Comparison of ENCODE assay signal across 1 cellular context in genomic region chr4:76002176-76002575, GRCh38.
TF ChIP-seq lines count a peak whose summit lies in the region.

No MANE protein-coding gene starts in this region.

TF ChIP-seq in K562, 482 proteins besides CTCF, POLR2A, EP300 and RAD21 (continued from another document and continues in another):
- TF ChIP-seq ZNF407 (IDR thresholded peaks at IDR 0.05; ENCODE audit: low read depth) = no peak
- no peak for TF ChIP-seq NUFIP1 (IDR thresholded peaks at IDR 0.05; ENCODE audit: partially characterized antibody)
- TF ChIP-seq ZNF197 (CRISPR knock-in tag; IDR thresholded peaks at IDR 0.05; ENCODE audit: low read depth) = peak; percentile 80; the same call in 1 of the 2 replicates
- peak; percentile 83 for TF ChIP-seq ATF7 (IDR thresholded peaks at IDR 0.05)
- no peak for TF ChIP-seq ZNF311 (CRISPR knock-in tag; IDR thresholded peaks at IDR 0.05)
- TF ChIP-seq NBN (IDR thresholded peaks at IDR 0.05; ENCODE audit: low read depth) = no peak
- no peak for TF ChIP-seq NR2C1 (IDR thresholded peaks at IDR 0.05)
- TF ChIP-seq NR2C1 (tag; IDR thresholded peaks at IDR 0.05) = 0 out of 2 replicates have a peak, but pooled peaks have one; percentile 22
- no peak for TF ChIP-seq RBBP5 (IDR thresholded peaks at IDR 0.05; ENCODE audit: borderline replicate concordance, insufficient read depth, low read length, poor library complexity, severe bottlenecking)
- TF ChIP-seq IRF9 (tag; IDR thresholded peaks at IDR 0.05) = peak; percentile 89
- peak; percentile 82 for TF ChIP-seq MGA (IDR thresholded peaks at IDR 0.05)
- peak; percentile 64 for TF ChIP-seq EP400 (IDR thresholded peaks at IDR 0.05)
- TF ChIP-seq ZNF766 (CRISPR knock-in tag; conservative IDR thresholded peaks at IDR 0.05) = 0 out of 2 replicates have a peak, but pooled peaks have one; percentile 11
- TF ChIP-seq ZKSCAN8 (CRISPR knock-in tag; IDR thresholded peaks at IDR 0.05) = peak; percentile 66; the same call in 1 of the 2 replicates
- peak; percentile 41; the same call in 1 of the 2 replicates for TF ChIP-seq KLF6 (CRISPR knock-in tag; IDR thresholded peaks at IDR 0.05; ENCODE audit: borderline replicate concordance)
- TF ChIP-seq THRA (IDR thresholded peaks at IDR 0.05) = no peak
- TF ChIP-seq HMG20B (CRISPR knock-in tag; IDR thresholded peaks at IDR 0.05) = 0 out of 2 replicates have a peak, but pooled peaks have one; percentile 27
- TF ChIP-seq GATAD2A (IDR thresholded peaks at IDR 0.05) = no peak
- peak; percentile 68; the same call in 1 of the 2 replicates for TF ChIP-seq ZNF644 (tag; IDR thresholded peaks at IDR 0.05; ENCODE audit: low read depth)
- no peak for TF ChIP-seq UBTF (IDR thresholded peaks at IDR 0.05; ENCODE audit: borderline replicate concordance in 1 of 2, low read depth in 2 of 2, low read length in 2 of 2)
- TF ChIP-seq ZBTB49 (CRISPR knock-in tag; IDR thresholded peaks at IDR 0.05; ENCODE audit: borderline replicate concordance) = no peak
- TF ChIP-seq HNRNPH1 (optimal IDR thresholded peaks at IDR 0.05; ENCODE audit: low read depth, low read length) = no peak
- no peak for TF ChIP-seq ZNF695 (CRISPR knock-in tag; IDR thresholded peaks at IDR 0.05)
- TF ChIP-seq NCOR1 (IDR thresholded peaks at IDR 0.05) = no peak
- TF ChIP-seq USF1 (CRISPR knock-in tag; IDR thresholded peaks at IDR 0.05) = no peak
